9 cellular contexts compared by ENCODE assay signal in the genomic region with DNA sequence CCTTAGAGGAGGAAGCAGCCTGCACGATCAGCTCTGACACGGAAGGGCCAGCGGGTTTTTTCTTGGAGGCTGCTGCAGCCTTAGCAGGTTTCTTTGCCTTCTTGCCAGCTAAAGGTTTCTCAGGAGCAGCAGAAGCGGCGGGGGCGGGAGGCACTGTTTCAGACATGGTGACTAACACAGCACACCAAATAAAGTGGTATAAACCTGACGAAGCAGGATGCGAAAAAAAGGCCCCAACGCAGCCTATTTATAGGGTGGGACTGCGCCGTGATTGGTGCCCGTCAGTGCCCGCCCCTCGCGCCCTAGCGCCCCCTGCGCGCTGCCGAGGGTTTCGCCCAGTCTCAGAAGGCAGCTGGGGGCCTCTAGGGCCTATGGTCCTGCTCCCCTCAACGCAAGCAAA. TPM values are rescaled to one million over a fixed set of nuclear protein-coding genes. Genes with fewer than 3 reads are reported as not detected.
DNase-seq lines count a peak whose midpoint lies in the region; ATAC-seq and TF ChIP-seq lines count a peak whose summit lies in the region.
"Had no signal": no experiment of that assay in that cellular context is flagged by ENCODE, and none has a peak within 500 bp of the region (broad histone marks: within the 10 kb centered on the region; RNA-seq: fewer than 3 reads in every experiment).

No MANE protein-coding gene starts in this region.

- intact Hi-C loops in right lobe of liver (cut with DNase I), result no loop called here

- H3K27ac Mint-ChIP-seq in activated CD4-positive, alpha-beta T cell treated with anti-CD3 and anti-CD28 coated beads, Interleukin-2, amount 10 ng/mL, durations not matched to agents 7 days and 5 days, result peak overlapping the region; percentile 94

- no peaks in the 10 kb centered on the region for H3K27me3 Mint-ChIP-seq in activated CD4-positive, alpha-beta T cell treated with anti-CD3 and anti-CD28 coated beads, Interleukin-2, amount 10 ng/mL, durations not matched to agents 7 days and 5 days

- H3K27me3 ChIP-seq in right lobe of liver (no peaks in the 10 kb centered on the region), WERI-Rb-1 (ENCODE audit: insufficient read depth, low read depth, severe bottlenecking) (no peaks in the 10 kb centered on the region)

- CTCF ChIA-PET in activated CD4-positive, alpha-beta T cell treated with anti-CD3 and anti-CD28 coated beads, Interleukin-2, amount 10 ng/mL, durations not matched to agents 7 days and 5 days (lab: Charles Lee), result interaction anchor here (0.6 to 17.7 kb wide), 15 partner anchors 9 to 1444 kb away, joined by 3 to 157 read pairs (median 3); a partner anchor contains a TSS

- peak; percentile 3 to 44 (median 8) for ATAC-seq in right lobe of liver
- ATAC-seq in HG03196 (IDR thresholded peaks at IDR 0.05; ENCODE audit: unreplicated experiment), result no peak

- H3K9me3 ChIP-seq in right lobe of liver (no peaks in the 10 kb centered on the region), WERI-Rb-1 (ENCODE audit: severe bottlenecking) (peaks cover 3% of the 10 kb centered on the region)

- 1% methylated on average over 9 of the region's 21 CpGs for WGBS in right lobe of liver (ENCODE audit: insufficient coverage, low coverage, low lambda C conversion rate, missing lambda C conversion rate)

- POLR2A ChIA-PET in activated CD4-positive, alpha-beta T cell treated with anti-CD3 and anti-CD28 coated beads, Interleukin-2, amount 10 ng/mL, durations not matched to agents 7 days and 5 days (lab: Charles Lee), result interaction anchor here (0.6 to 1.9 kb wide), 5 partner anchors 9 to 1843 kb away, joined by 3 to 11 read pairs (median 5); a partner anchor contains a TSS

- DNase-seq in GM12864 (ENCODE audit: low read depth) (peak; percentile 48), right lobe of liver (peak in 2 of 3 donors; percentile 67), NCI-H1105 treated with DMSO at 0.1 percent for 48 hours (lab: John Stamatoyannopoulos, UW) (no peak), WERI-Rb-1 (no peak)
- peak; percentile 77 for DNase-seq in activated CD4-positive, alpha-beta T cell treated with anti-CD3 and anti-CD28 coated beads, Interleukin-2, amount 10 ng/mL, durations not matched to agents 7 days and 5 days
- peak; percentile 63 to 70 (median 69) for DNase-seq in stimulated activated CD4-positive, alpha-beta T cell treated with anti-CD3 and anti-CD28 coated beads, TNF-alpha, amount 100 ng/mL, for 4 hours (ENCODE audit: low read depth in 3 of 3)

- H3K4me1 ChIP-seq in right lobe of liver, result no peaks in the 10 kb centered on the region

- TF ChIP-seq POLR2A in right lobe of liver (IDR thresholded peaks at IDR 0.05), result peak; percentile 70

- H3K4me3 ChIP-seq in GM12864 (ENCODE audit: low read depth, low read length) (peak overlapping the region; percentile 29), right lobe of liver (peak overlapping the region; percentile 4 to 56 (median 47)), WERI-Rb-1 (ENCODE audit: low read depth, low read length) (no peak overlapping the region)

- no peaks in the 10 kb centered on the region for H3K36me3 ChIP-seq in right lobe of liver
- no peaks in the 10 kb centered on the region for H3K36me3 ChIP-seq in WERI-Rb-1

- H3K36me3 Mint-ChIP-seq in activated CD4-positive, alpha-beta T cell treated with anti-CD3 and anti-CD28 coated beads, Interleukin-2, amount 10 ng/mL, durations not matched to agents 7 days and 5 days (ENCODE audit: low read depth), result peaks cover 12% of the 10 kb centered on the region

- TF ChIP-seq CTCF in GM12864 (IDR thresholded peaks at IDR 0.05; ENCODE audit: low read depth, low read length, missing control alignments), result peak; percentile 60
- TF ChIP-seq CTCF in right lobe of liver (IDR thresholded peaks at IDR 0.05), result peak; percentile 7 to 37 (median 24)
- no peak for TF ChIP-seq CTCF in WERI-Rb-1 (IDR thresholded peaks at IDR 0.05; ENCODE audit: low read depth, low read length)

- peak overlapping the region; percentile 68 for H3K4me3 Mint-ChIP-seq in activated CD4-positive, alpha-beta T cell treated with anti-CD3 and anti-CD28 coated beads, Interleukin-2, amount 10 ng/mL, durations not matched to agents 7 days and 5 days

- H3K9me3 Mint-ChIP-seq in activated CD4-positive, alpha-beta T cell treated with anti-CD3 and anti-CD28 coated beads, Interleukin-2, amount 10 ng/mL, durations not matched to agents 7 days and 5 days, result peaks cover 8% of the 10 kb centered on the region

- H3K4me1 Mint-ChIP-seq in activated CD4-positive, alpha-beta T cell treated with anti-CD3 and anti-CD28 coated beads, Interleukin-2, amount 10 ng/mL, durations not matched to agents 7 days and 5 days, result peaks cover 35% of the 10 kb centered on the region

- H3K27ac ChIP-seq in cingulate gyrus (ENCODE audit: low read depth, low read length) (peak overlapping the region; percentile 14), right lobe of liver (peak overlapping the region; percentile 66 to 73 (median 69)), WERI-Rb-1 (no peak overlapping the region)
- H3K27ac ChIP-seq: HL-60 had no signal

RNA-seq across cellular contexts. Expression of a gene that starts 55.0 kb away (rescaled TPM):
- 10 to 100 TPM; 25.4 to 27.6 TPM for total RNA-seq in activated CD4-positive, alpha-beta T cell treated with anti-CD3 and anti-CD28 coated beads, Interleukin-2, amount 10 ng/mL, durations not matched to agents 7 days and 5 days
- 1 to 10 TPM; 3.1 to 7.2 (median 4.5) TPM for total RNA-seq in right lobe of liver

Comparison
In these comparisons a context has a peak if more than half of its experiments do, and no peak if none do; other contexts are left out.
1. DNase-seq: peak in GM12864 (single experiment), activated CD4-positive, alpha-beta T cell treated with anti-CD3 and anti-CD28 coated beads, Interleukin-2, amount 10 ng/mL, durations not matched to agents 7 days and 5 days (single experiment), right lobe of liver (2 of 3) and stimulated activated CD4-positive, alpha-beta T cell treated with anti-CD3 and anti-CD28 coated beads, TNF-alpha, amount 100 ng/mL, for 4 hours (3 of 3); none in NCI-H1105 treated with DMSO at 0.1 percent for 48 hours (single experiment) and WERI-Rb-1 (single experiment).